ENCODE assay signal across 1 cellular context in the genomic region with DNA sequence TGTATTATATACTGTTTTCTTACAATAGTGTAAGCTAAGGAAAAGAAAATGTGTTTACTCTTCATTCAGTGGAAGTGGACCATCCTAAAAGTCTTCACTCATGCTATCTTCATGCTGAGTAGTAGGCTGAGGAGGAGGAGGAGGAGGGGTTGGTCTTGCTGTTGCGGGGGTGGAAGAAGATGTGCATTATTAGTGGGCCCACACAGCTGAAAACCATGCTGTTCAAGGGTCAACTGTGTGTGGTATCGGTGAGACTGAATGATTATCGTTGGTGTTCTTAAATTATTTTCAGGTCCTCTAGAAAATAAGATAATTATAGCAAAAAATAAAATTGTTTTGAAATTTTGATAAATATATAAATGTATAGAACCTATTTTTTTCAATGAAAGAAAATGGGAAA.
TF ChIP-seq lines count a peak whose summit lies in the region.

No MANE protein-coding gene starts in this region.

TF ChIP-seq in HepG2, 621 proteins besides CTCF, POLR2A, EP300 and RAD21 (continued from another document):
- TF ChIP-seq POLR2G (IDR thresholded peaks at IDR 0.05; ENCODE audit: low read depth, low read length): peak; percentile 41; the same call in 1 of the 2 replicates
